ENCODE assay signal across 21 cellular contexts in genomic region chr20:23080521-23080920, GRCh38. TPM values are rescaled to one million over a fixed set of nuclear protein-coding genes. Genes with fewer than 3 reads are reported as not detected.
"Had no signal": no experiment of that assay in that cellular context is flagged by ENCODE, and none has a peak within 500 bp of the region (broad histone marks: within the 10 kb centered on the region; RNA-seq: fewer than 3 reads in every experiment).

No MANE protein-coding gene starts in this region.

- H3K36me3 Mint-ChIP-seq: stimulated activated effector memory CD8-positive, alpha-beta T cell treated with anti-CD3 and anti-CD28 coated beads, Interleukin-12 subunit alpha, Interleukin-12 subunit beta, amount 100 ng/mL, for 72 hours had no signal

- ATAC-seq: activated naive CD8-positive, alpha-beta T cell treated with anti-CD3 and anti-CD28 coated beads, Interleukin-2, amount 50 U/mL, for 24 hours; stimulated activated effector memory CD8-positive, alpha-beta T cell treated with anti-CD3 and anti-CD28 coated beads, Interleukin-12 subunit alpha, Interleukin-12 subunit beta, amount 100 ng/mL, for 72 hours had no signal

- H3K4me1 Mint-ChIP-seq: activated naive CD8-positive, alpha-beta T cell treated with anti-CD3 and anti-CD28 coated beads, Interleukin-2, amount 50 U/mL, for 24 hours had no signal

- H3K27me3 ChIP-seq: thyroid gland had no signal

- H3K9me3 Mint-ChIP-seq: activated naive CD4-positive, alpha-beta T cell treated with anti-CD3 and anti-CD28 coated beads for 36 hours; activated naive CD8-positive, alpha-beta T cell treated with anti-CD3 and anti-CD28 coated beads, Interleukin-2, amount 50 U/mL, for 24 hours; endodermal cell; stimulated activated effector memory CD8-positive, alpha-beta T cell treated with anti-CD3 and anti-CD28 coated beads, Interleukin-12 subunit alpha, Interleukin-12 subunit beta, amount 100 ng/mL, for 72 hours had no signal

- H3K4me1 ChIP-seq: thyroid gland had no signal

- DNase-seq: activated CD4-positive, alpha-beta T cell treated with anti-CD3 and anti-CD28 coated beads for 1 hour; activated CD4-positive, alpha-beta T cell treated with anti-CD3 and anti-CD28 coated beads, Interleukin-2, amount 50 U/mL, for 4 hours; activated naive CD4-positive, alpha-beta T cell treated with anti-CD3 and anti-CD28 coated beads for 36 hours; activated naive CD8-positive, alpha-beta T cell treated with anti-CD3 and anti-CD28 coated beads, Interleukin-2, amount 50 U/mL, for 24 hours; activated T-cell treated with anti-CD3 and anti-CD28 coated beads for 4 hours; aorta; cerebellar nuclear complex; endodermal cell; kidney glomerular epithelial cell; midbrain; T-helper 1 cell; T1000; thyroid gland had no signal

- H3K27ac Mint-ChIP-seq: activated naive CD4-positive, alpha-beta T cell treated with anti-CD3 and anti-CD28 coated beads for 36 hours; activated naive CD8-positive, alpha-beta T cell treated with anti-CD3 and anti-CD28 coated beads, Interleukin-2, amount 50 U/mL, for 24 hours; endodermal cell; stimulated activated effector memory CD8-positive, alpha-beta T cell treated with anti-CD3 and anti-CD28 coated beads, Interleukin-12 subunit alpha, Interleukin-12 subunit beta, amount 100 ng/mL, for 72 hours had no signal

- H3K9ac ChIP-seq: parathyroid adenoma had no signal

- H3K36me3 ChIP-seq: thyroid gland had no signal

- H3K27ac ChIP-seq: parathyroid adenoma, thyroid gland, VCaP had no signal

- H3K9me3 ChIP-seq: thyroid gland had no signal

- H3K4me3 Mint-ChIP-seq: activated naive CD4-positive, alpha-beta T cell treated with anti-CD3 and anti-CD28 coated beads for 36 hours; activated naive CD8-positive, alpha-beta T cell treated with anti-CD3 and anti-CD28 coated beads, Interleukin-2, amount 50 U/mL, for 24 hours; endodermal cell; stimulated activated effector memory CD8-positive, alpha-beta T cell treated with anti-CD3 and anti-CD28 coated beads, Interleukin-12 subunit alpha, Interleukin-12 subunit beta, amount 100 ng/mL, for 72 hours had no signal

- H3K4me3 ChIP-seq: thyroid gland had no signal

- H2AFZ ChIP-seq: parathyroid adenoma had no signal

RNA-seq across cellular contexts. Expression of gene CD93, which starts 5.6 kb away (rescaled TPM):
- total RNA-seq: myocyte had no signal

RNA-seq across cellular contexts. Expression of gene THBD, which starts 31.0 kb away (rescaled TPM):
- total RNA-seq: activated naive CD4-positive, alpha-beta T cell treated with anti-CD3 and anti-CD28 coated beads for 36 hours had no signal

RNA-seq across cellular contexts. Expression of gene SSTR4, which starts 45.4 kb away (rescaled TPM):
- total RNA-seq: activated naive CD4-positive, alpha-beta T cell treated with anti-CD3 and anti-CD28 coated beads for 36 hours; aorta; dermis microvascular lymphatic vessel endothelial cell; lower leg skin; myocyte; renal cortical epithelial cell; thyroid gland had no signal
- polyA plus RNA-seq: aorta, esophagus had no signal
